In genomic region chr9:121269030-121269887, GRCh38 we compare ENCODE assay signal across 8 cellular contexts. TPM values are rescaled to one million over a fixed set of nuclear protein-coding genes. Genes with fewer than 3 reads are reported as not detected.
A peak's percentile ranks its signal among the peaks of the same experiment; 100 is the strongest.
DNase-seq lines count a peak whose midpoint lies in the region; TF ChIP-seq lines count a peak whose summit lies in the region.

No MANE protein-coding gene starts in this region.

- DNase-seq in colonic mucosa (peak; percentile 83), mesenchymal stem cell (peak; percentile 69), SKM-1 treated with dmso at 0.1 percent for 144 hours (lab: John Stamatoyannopoulos, UW; ENCODE audit: unreplicated experiment) (no peak), NCI-H774 (lab: John Stamatoyannopoulos, UW) (no peak), HAP-1 (ENCODE audit: low spot score in 2 of 2) (no peak)

- no peaks in the 10 kb centered on the region for H3K79me2 ChIP-seq in DOHH2 (ENCODE audit: control insufficient read depth, low read length)

- TF ChIP-seq RAD21 in Ishikawa (IDR thresholded peaks at IDR 0.05; ENCODE audit: low read depth) = no peak

- peak overlapping the region in 1 of 2 experiments; percentile 83 for H3K23ac ChIP-seq in mesenchymal stem cell (ENCODE audit: low read length in 2 of 2)

- H3K18ac ChIP-seq in mesenchymal stem cell (ENCODE audit: low read depth in 1 of 2, low read length in 2 of 2) = peak overlapping the region; percentile 69 to 73

- H3K4me1 ChIP-seq in DOHH2 (ENCODE audit: control insufficient read depth, low read length) (peaks cover 14% of the 10 kb centered on the region), colonic mucosa (peaks cover 5% of the 10 kb centered on the region), mesenchymal stem cell (ENCODE audit: control insufficient read depth, insufficient read depth, low read depth, low read length) (peaks cover 24% of the 10 kb centered on the region), urinary bladder (ENCODE audit: insufficient read depth) (no peaks in the 10 kb centered on the region), HAP-1 (peaks cover 13% of the 10 kb centered on the region)

- H3K27ac ChIP-seq in DOHH2 (ENCODE audit: low read depth, low read length) (no peak overlapping the region), colonic mucosa (peak overlapping the region; percentile 98), mesenchymal stem cell (ENCODE audit: low read length, poor library complexity, severe bottlenecking) (peak overlapping the region; percentile 89), urinary bladder (ENCODE audit: low read depth) (peak overlapping the region; percentile 77)

- no peak overlapping the region for H2AFZ ChIP-seq in mesenchymal stem cell (ENCODE audit: low read depth, low read length)

- H3K4me3 ChIP-seq in DOHH2 (ENCODE audit: low read length) = peak overlapping the region; percentile 82
- H3K4me3 ChIP-seq in colonic mucosa = peak overlapping the region; percentile 87
- peak overlapping the region; percentile 79 to 80 for H3K4me3 ChIP-seq in mesenchymal stem cell (ENCODE audit: insufficient read depth in 1 of 2, low read depth in 1 of 2, low read length in 2 of 2)
- H3K4me3 ChIP-seq in urinary bladder (ENCODE audit: low read depth, low read length) = peak overlapping the region; percentile 68
- H3K4me3 ChIP-seq in HAP-1 = no peak overlapping the region

- TF ChIP-seq CTCF in DOHH2 (IDR thresholded peaks at IDR 0.05; ENCODE audit: low read depth, low read length, poor library complexity, severe bottlenecking) (no peak), colonic mucosa (IDR thresholded peaks at IDR 0.05) (no peak)

- WGBS in mesenchymal stem cell = 2% methylated on average over 11 of the region's 15 CpGs
- 9% methylated on average over 15 of the region's 15 CpGs for whole genome bisulfite sequencing in urinary bladder

- no peaks in the 10 kb centered on the region for H3F3A ChIP-seq in DOHH2 (ENCODE audit: control insufficient read depth, insufficient read depth)

- H2BK15ac ChIP-seq in mesenchymal stem cell (ENCODE audit: low read depth, poor library complexity, severe bottlenecking) = peak overlapping the region; percentile 57

- H4K91ac ChIP-seq in mesenchymal stem cell (ENCODE audit: low read length) = peak overlapping the region; percentile 75

- in situ Hi-C loops in HAP-1 (cut with MboI; ENCODE audit: low sequenced_read_pairs) = no loop called here

- H3K36me3 ChIP-seq in DOHH2 (ENCODE audit: control insufficient read depth, low read length) = no peaks in the 10 kb centered on the region
- no peaks in the 10 kb centered on the region for H3K36me3 ChIP-seq in colonic mucosa
- H3K36me3 ChIP-seq in mesenchymal stem cell (ENCODE audit: control insufficient read depth in 1 of 2, insufficient read depth in 2 of 2, low read depth in 1 of 2, low read length in 2 of 2) = peaks cover 3 to 7% of the 10 kb centered on the region in 2 experiments
- H3K36me3 ChIP-seq in urinary bladder (ENCODE audit: insufficient read depth) = no peaks in the 10 kb centered on the region
- no peaks in the 10 kb centered on the region for H3K36me3 ChIP-seq in HAP-1 (replicated peaks)

- H2AK5ac ChIP-seq in mesenchymal stem cell (ENCODE audit: low read length, severe bottlenecking) = peak overlapping the region; percentile 47

- H4K20me1 ChIP-seq in DOHH2 (ENCODE audit: control insufficient read depth, insufficient read depth, low read depth, low read length) = peaks cover 6% of the 10 kb centered on the region; the same call in 1 of the 2 replicates

- peak overlapping the region; percentile 85 for H4K8ac ChIP-seq in mesenchymal stem cell (ENCODE audit: low read length)

- no peaks in the 10 kb centered on the region for H3K9me2 ChIP-seq in DOHH2 (replicated peaks; ENCODE audit: control insufficient read depth, low read length)

- H3K4ac ChIP-seq in mesenchymal stem cell (ENCODE audit: low read depth in 1 of 2, low read length in 2 of 2) = peak overlapping the region; percentile 61 to 90

- peaks cover 3% of the 10 kb centered on the region for H3K79me1 ChIP-seq in mesenchymal stem cell (replicated peaks; ENCODE audit: low read length, poor library complexity, severe bottlenecking)

- peak overlapping the region; percentile 45 for H2BK5ac ChIP-seq in mesenchymal stem cell (ENCODE audit: low read depth, low read length, poor library complexity, severe bottlenecking)

- H3K9ac ChIP-seq in colonic mucosa (ENCODE audit: low read depth in 2 of 2, low read length in 2 of 2) (peak overlapping the region; percentile 88 to 92), mesenchymal stem cell (ENCODE audit: low read length) (peak overlapping the region; percentile 85)

- no peak for TF ChIP-seq EP300 in Ishikawa (IDR thresholded peaks at IDR 0.05; ENCODE audit: borderline replicate concordance)

- H3K9me3 ChIP-seq in DOHH2 (ENCODE audit: control insufficient read depth, insufficient read depth, low read length) (no peaks in the 10 kb centered on the region), colonic mucosa (no peaks in the 10 kb centered on the region), mesenchymal stem cell (ENCODE audit: control insufficient read depth, low read length) (no peaks in the 10 kb centered on the region), HAP-1 (no peaks in the 10 kb centered on the region)

- peak overlapping the region; percentile 52 for H2BK120ac ChIP-seq in mesenchymal stem cell (ENCODE audit: low read depth, low read length)

- peak overlapping the region in 1 of 2 experiments; percentile 37 for H2BK12ac ChIP-seq in mesenchymal stem cell (ENCODE audit: low read length in 2 of 2)

- intact Hi-C loops in colonic mucosa (cut with DNase I) = no loop called here

- H3K27me3 ChIP-seq in DOHH2 (ENCODE audit: control insufficient read depth, low read length) (peaks cover 16% of the 10 kb centered on the region), colonic mucosa (no peaks in the 10 kb centered on the region), mesenchymal stem cell (ENCODE audit: control insufficient read depth in 1 of 2, insufficient read depth in 1 of 2, low read length in 2 of 2) (no peaks in the 10 kb centered on the region), HAP-1 (ENCODE audit: low read depth) (peaks cover 5% of the 10 kb centered on the region; the same call in 1 of the 2 replicates)

- H3K14ac ChIP-seq in mesenchymal stem cell (ENCODE audit: low read length in 2 of 2) = peak overlapping the region in 1 of 2 experiments; percentile 50

- H3K4me2 ChIP-seq in DOHH2 (ENCODE audit: low read length) (peak overlapping the region; percentile 91; the same call in 1 of the 2 replicates), mesenchymal stem cell (ENCODE audit: low read length, poor library complexity, severe bottlenecking) (peak overlapping the region; percentile 68)

TF ChIP-seq in Ishikawa, 13 proteins besides CTCF, POLR2A, EP300 and RAD21:
- TF ChIP-seq NFIC (IDR thresholded peaks at IDR 0.05) (no peak), MAX (IDR thresholded peaks at IDR 0.05) (0 out of 2 replicates have a peak, but pooled peaks have one; percentile 24), YY1 (IDR thresholded peaks at IDR 0.05; ENCODE audit: low read depth) (no peak), REST (IDR thresholded peaks at IDR 0.05; ENCODE audit: low read depth) (no peak), TEAD4 (IDR thresholded peaks at IDR 0.05) (no peak), USF1 (IDR thresholded peaks at IDR 0.05) (no peak), CREB1 (IDR thresholded peaks at IDR 0.05; ENCODE audit: low read depth) (no peak)
TF ChIP-seq in Ishikawa: peak in this region for 1.

RNA-seq across cellular contexts. Expression of gene GSN, which starts 1.3 kb away (rescaled TPM):
- total RNA-seq in colonic mucosa (100 to 1,000 TPM; 413 to 553 TPM), urinary bladder (405 TPM)
- 196 TPM for polyA plus RNA-seq in mesenchymal stem cell (2013, experiment 1 of 2)
- polyA plus RNA-seq in mesenchymal stem cell (2013, experiment 2 of 2) = 192 TPM
- polyA plus RNA-seq in urinary bladder = 2,591 TPM

Comparison
In these comparisons a context has a peak if more than half of its experiments do, and no peak if none do; other contexts are left out.
1. DNase-seq: peak in colonic mucosa (single experiment) and mesenchymal stem cell (single experiment); none in SKM-1 treated with dmso at 0.1 percent for 144 hours (single experiment), NCI-H774 (single experiment) and HAP-1 (0 of 2).